Comparison of ENCODE assay signal across 10 cellular contexts in genomic region chr16:85310868-85311585, GRCh38.
A peak's percentile ranks its signal among the peaks of the same experiment; 100 is the strongest.
DNase-seq lines count a peak whose midpoint lies in the region; ATAC-seq lines count a peak whose summit lies in the region.
"Had no signal": no experiment of that assay in that cellular context is flagged by ENCODE, and none has a peak within 500 bp of the region (broad histone marks: within the 10 kb centered on the region; RNA-seq: fewer than 3 reads in every experiment).

No MANE protein-coding gene starts in this region.

- H3K4me3 ChIP-seq in right cardiac atrium (ENCODE audit: low read length) (no peak overlapping the region), MG63 (no peak overlapping the region)
- H3K4me3 ChIP-seq: prostate gland had no signal

- H3K36me3 Mint-ChIP-seq in activated T-helper 2 cell treated with anti-CD3 and anti-CD28 coated beads, Interferon-gamma antibody, Interleukin-2, Interleukin-4, amounts not matched to agents 10 μg/mL and 5 μg/mL and 100 μg/mL, durations not matched to agents 14 hours and 24 hours and 36 hours (ENCODE audit: low read depth): peaks cover 1% of the 10 kb centered on the region

- no peaks in the 10 kb centered on the region for H3K9me3 Mint-ChIP-seq in activated T-helper 2 cell treated with anti-CD3 and anti-CD28 coated beads, Interferon-gamma antibody, Interleukin-2, Interleukin-4, amounts not matched to agents 10 μg/mL and 5 μg/mL and 100 μg/mL, durations not matched to agents 14 hours and 24 hours and 36 hours

- no peak overlapping the region for H3K27ac ChIP-seq in right cardiac atrium (ENCODE audit: low read length)

- ATAC-seq in right cardiac atrium (peak; percentile 16 to 33), HG02870 (IDR thresholded peaks at IDR 0.05; ENCODE audit: unreplicated experiment) (no peak), HG02970 (IDR thresholded peaks at IDR 0.05; ENCODE audit: low FRiP score, unreplicated experiment) (no peak)

- H3K4me1 Mint-ChIP-seq in activated T-helper 2 cell treated with anti-CD3 and anti-CD28 coated beads, Interferon-gamma antibody, Interleukin-2, Interleukin-4, amounts not matched to agents 10 μg/mL and 5 μg/mL and 100 μg/mL, durations not matched to agents 14 hours and 24 hours and 36 hours (ENCODE audit: low read depth): peaks cover 35% of the 10 kb centered on the region

- 45% methylated on average over 27 of the region's 27 CpGs for WGBS in right cardiac atrium

- peak overlapping the region; percentile 51 for H3K4me3 Mint-ChIP-seq in activated T-helper 2 cell treated with anti-CD3 and anti-CD28 coated beads, Interferon-gamma antibody, Interleukin-2, Interleukin-4, amounts not matched to agents 10 μg/mL and 5 μg/mL and 100 μg/mL, durations not matched to agents 14 hours and 24 hours and 36 hours (ENCODE audit: low read depth)

- intact Hi-C loops in activated T-helper 2 cell treated with anti-CD3 and anti-CD28 coated beads, Interferon-gamma antibody, Interleukin-2, Interleukin-4, amounts not matched to agents 10 μg/mL and 5 μg/mL and 100 μg/mL, durations not matched to agents 14 hours and 24 hours and 36 hours (cut with micrococcal nuclease): no loop called here
- intact Hi-C loops in right cardiac atrium (cut with DNase I): loop anchor here in 1 of 4 donors (10.0 kb wide), 1 partner anchor 304 kb away; the partner anchor contains the start of gene GSE1

- no peaks in the 10 kb centered on the region for H3K27me3 Mint-ChIP-seq in activated T-helper 2 cell treated with anti-CD3 and anti-CD28 coated beads, Interferon-gamma antibody, Interleukin-2, Interleukin-4, amounts not matched to agents 10 μg/mL and 5 μg/mL and 100 μg/mL, durations not matched to agents 14 hours and 24 hours and 36 hours (ENCODE audit: low read depth)

- H3K9me3 ChIP-seq in right cardiac atrium (ENCODE audit: control insufficient read depth, low read length) (no peaks in the 10 kb centered on the region), MG63 (no peaks in the 10 kb centered on the region)
- H3K9me3 ChIP-seq: prostate gland had no signal

- no peaks in the 10 kb centered on the region for H3K36me3 ChIP-seq in MG63
- H3K36me3 ChIP-seq: prostate gland had no signal

- DNase-seq in stimulated activated CD4-positive, alpha-beta T cell treated with anti-CD3 and anti-CD28 coated beads, Interleukin-12 subunit alpha, Interleukin-12 subunit beta, amount 100 ng/mL, for 4 hours: peak; percentile 14
- DNase-seq in stimulated activated CD4-positive, alpha-beta T cell treated with anti-CD3 and anti-CD28 coated beads, Interleukin-2, amount 100 ng/mL, for 48 hours: no peak
- no peak for DNase-seq in activated T-helper 2 cell treated with anti-CD3 and anti-CD28 coated beads, Interferon-gamma antibody, Interleukin-2, Interleukin-4, amounts not matched to agents 10 μg/mL and 5 μg/mL and 100 μg/mL, durations not matched to agents 14 hours and 24 hours and 36 hours (ENCODE audit: low spot score)
- DNase-seq in right cardiac atrium: peak in 1 of 3 donors; percentile 72
- DNase-seq in Kasumi-1 (lab: John Stamatoyannopoulos, UW): no peak
- DNase-seq in MG63: no peak
- DNase-seq: SHP77 treated with DMSO at 0.1 percent for 48 hours had no signal

- H3K4me1 ChIP-seq in right cardiac atrium (ENCODE audit: control insufficient read depth, insufficient read depth, low read length): peaks cover 9% of the 10 kb centered on the region
- H3K4me1 ChIP-seq: prostate gland had no signal

- H3K27me3 ChIP-seq in right cardiac atrium (ENCODE audit: control insufficient read depth, insufficient read depth) (no peaks in the 10 kb centered on the region), MG63 (no peaks in the 10 kb centered on the region)

- peak overlapping the region; percentile 59 for H3K27ac Mint-ChIP-seq in activated T-helper 2 cell treated with anti-CD3 and anti-CD28 coated beads, Interferon-gamma antibody, Interleukin-2, Interleukin-4, amounts not matched to agents 10 μg/mL and 5 μg/mL and 100 μg/mL, durations not matched to agents 14 hours and 24 hours and 36 hours

Comparison
In these comparisons a context has a peak if more than half of its experiments do, and no peak if none do; other contexts are left out.
1. ATAC-seq: peak in right cardiac atrium (2 of 2); none in HG02870 (single experiment) and HG02970 (single experiment).